In genomic region chr3:56302417-56302816, GRCh38 we compare ENCODE assay signal across 12 cellular contexts.
A peak's percentile ranks its signal among the peaks of the same experiment; 100 is the strongest.
DNase-seq lines count a peak whose midpoint lies in the region; ATAC-seq, FAIRE-seq and TF ChIP-seq lines count a peak whose summit lies in the region.
"Had no signal": no experiment of that assay in that cellular context is flagged by ENCODE, and none has a peak within 500 bp of the region (broad histone marks: within the 10 kb centered on the region; RNA-seq: fewer than 3 reads in every experiment).

No MANE protein-coding gene starts in this region.

- TF ChIP-seq CTCF in hepatocyte (IDR thresholded peaks at IDR 0.05; ENCODE audit: poor library complexity) = peak; percentile 14

- H4K20me1 ChIP-seq in hepatocyte (ENCODE audit: insufficient read depth, poor library complexity, severe bottlenecking) = no peaks in the 10 kb centered on the region

- 82% methylated on average over 2 of the region's 2 CpGs for WGBS in hepatocyte (ENCODE audit: low lambda C conversion rate, missing lambda C conversion rate)

- peak; percentile 42 for ATAC-seq in GM19351 (IDR thresholded peaks at IDR 0.05; ENCODE audit: unreplicated experiment)

- no peak overlapping the region for H2AFZ ChIP-seq in hepatocyte

- no peaks in the 10 kb centered on the region for H3K27me3 ChIP-seq in hepatocyte
- H3K27me3 ChIP-seq: ascending aorta, esophagus squamous epithelium, tibial nerve had no signal

- no peaks in the 10 kb centered on the region for H3K36me3 ChIP-seq in hepatocyte (replicated peaks; ENCODE audit: insufficient read depth, low read depth)
- H3K36me3 ChIP-seq: ascending aorta, esophagus squamous epithelium, tibial nerve had no signal

- H3K27ac ChIP-seq in hepatocyte = no peak overlapping the region
- H3K27ac ChIP-seq: ascending aorta, esophagus squamous epithelium, tibial nerve had no signal

- H3K4me2 ChIP-seq in hepatocyte = no peak overlapping the region

- in situ Hi-C loops in ACHN (cut with HindIII; ENCODE audit: low pct_ligation_motif_present, low pct_unique_long_range_greater_than_20kb, low sequenced_read_pairs) (no loop called here), SK-MEL-5 (cut with HindIII; ENCODE audit: low pct_unique_long_range_greater_than_20kb, low sequenced_read_pairs) (no loop called here)

- no peak overlapping the region for H3K4me3 ChIP-seq in hepatocyte
- H3K4me3 ChIP-seq: ascending aorta, esophagus squamous epithelium, tibial nerve had no signal

- H3K9me3 ChIP-seq in hepatocyte (ENCODE audit: low read depth) = no peaks in the 10 kb centered on the region
- H3K9me3 ChIP-seq: ascending aorta, esophagus squamous epithelium, tibial nerve had no signal

- H3K9me2 ChIP-seq in hepatocyte (replicated peaks; ENCODE audit: insufficient read depth) = no peaks in the 10 kb centered on the region

- DNase-seq in ACHN (peak; percentile 7), SK-MEL-5 (ENCODE audit: low read depth, low spot score) (peak; percentile 41), hepatocyte (ENCODE audit: low spot score) (no peak), DMS153 treated with DMSO at 0.1 percent for 48 hours (lab: John Stamatoyannopoulos, UW; ENCODE audit: unreplicated experiment) (no peak), HK-2 (ENCODE audit: unreplicated experiment) (no peak), HTR-8/SVneo (ENCODE audit: insufficient read length, low spot score) (no peak), NCI-H2081 treated with DMSO at 0.1 percent for 48 hours (lab: John Stamatoyannopoulos, UW) (no peak)
- DNase-seq: esophagus squamous epithelium, NCI-H748 treated with DMSO at 0.1 percent for 48 hours had no signal

- no peaks in the 10 kb centered on the region for H3K4me1 ChIP-seq in hepatocyte (ENCODE audit: insufficient read depth)
- H3K4me1 ChIP-seq: ascending aorta, esophagus squamous epithelium had no signal

- no peak for FAIRE-seq in HTR-8/SVneo (lab: Jason Lieb, UNC)

- no peaks in the 10 kb centered on the region for H3K79me2 ChIP-seq in hepatocyte

Comparison
In these comparisons a context has a peak if more than half of its experiments do, and no peak if none do; other contexts are left out.
1. DNase-seq: peak in ACHN (single experiment) and SK-MEL-5 (single experiment); none in hepatocyte (single experiment), DMS153 treated with DMSO at 0.1 percent for 48 hours (single experiment), HK-2 (single experiment), HTR-8/SVneo (single experiment) and NCI-H2081 treated with DMSO at 0.1 percent for 48 hours (single experiment).